8 cellular contexts compared by ENCODE assay signal in genomic region chr1:177780096-177780700, GRCh38.
A peak's percentile ranks its signal among the peaks of the same experiment; 100 is the strongest.
DNase-seq lines count a peak whose midpoint lies in the region; ATAC-seq lines count a peak whose summit lies in the region.

No MANE protein-coding gene starts in this region.

- CTCF ChIA-PET in activated naive CD4-positive, alpha-beta T cell treated with anti-CD3 and anti-CD28 coated beads for 36 hours (lab: Charles Lee) = no interaction called here

- no peaks in the 10 kb centered on the region for H3K4me1 Mint-ChIP-seq in activated naive CD4-positive, alpha-beta T cell treated with anti-CD3 and anti-CD28 coated beads for 36 hours (ENCODE audit: low read depth)

- peak; percentile 59 for ATAC-seq in HG03342 (IDR thresholded peaks at IDR 0.05; ENCODE audit: unreplicated experiment)
- no peak for ATAC-seq in GM18870 (IDR thresholded peaks at IDR 0.05; ENCODE audit: unreplicated experiment)
- ATAC-seq in HG02973 (IDR thresholded peaks at IDR 0.05; ENCODE audit: unreplicated experiment) = no peak

- peaks cover 5% of the 10 kb centered on the region for H3K9me3 Mint-ChIP-seq in activated naive CD4-positive, alpha-beta T cell treated with anti-CD3 and anti-CD28 coated beads for 36 hours

- peak; percentile 63 for DNase-seq in DMS153 treated with DMSO at 0.1 percent for 48 hours (lab: John Stamatoyannopoulos, UW; ENCODE audit: unreplicated experiment)
- DNase-seq in NCI-H748 treated with DMSO at 0.1 percent for 48 hours (lab: John Stamatoyannopoulos, UW) = peak; percentile 56
- DNase-seq in dedifferentiated amniotic fluid mesenchymal stem cell (ENCODE audit: extremely low spot score) = peak; percentile 77
- peak; percentile 61 for DNase-seq in midbrain (lab: John Stamatoyannopoulos, UW)
- DNase-seq in activated naive CD4-positive, alpha-beta T cell treated with anti-CD3 and anti-CD28 coated beads for 36 hours = no peak

- no peak overlapping the region for H3K27ac Mint-ChIP-seq in activated naive CD4-positive, alpha-beta T cell treated with anti-CD3 and anti-CD28 coated beads for 36 hours

- H3K4me3 Mint-ChIP-seq in activated naive CD4-positive, alpha-beta T cell treated with anti-CD3 and anti-CD28 coated beads for 36 hours = no peak overlapping the region

- H3K36me3 Mint-ChIP-seq in activated naive CD4-positive, alpha-beta T cell treated with anti-CD3 and anti-CD28 coated beads for 36 hours (ENCODE audit: low read depth) = no peaks in the 10 kb centered on the region

- no peaks in the 10 kb centered on the region for H3K27me3 Mint-ChIP-seq in activated naive CD4-positive, alpha-beta T cell treated with anti-CD3 and anti-CD28 coated beads for 36 hours (ENCODE audit: low read depth)

- intact Hi-C loops in activated naive CD4-positive, alpha-beta T cell treated with anti-CD3 and anti-CD28 coated beads for 36 hours (cut with micrococcal nuclease) = no loop called here
